In genomic region chr4:52912608-52913007, GRCh38 we compare ENCODE assay signal across 1 cellular context.
TF ChIP-seq lines count a peak whose summit lies in the region.

No MANE protein-coding gene starts in this region.

TF ChIP-seq in H1, 55 proteins besides CTCF, POLR2A, EP300 and RAD21 (continued from another document):
- TF ChIP-seq RNF2 (IDR thresholded peaks at IDR 0.05; ENCODE audit: borderline replicate concordance, low read depth, low read length, missing control alignments, poor library complexity, severe bottlenecking) (no peak), JUND (IDR thresholded peaks at IDR 0.05; ENCODE audit: low read length) (no peak)
TF ChIP-seq in H1: peak in this region for 0.
